ENCODE assay signal across 1 cellular context in genomic region chr1:145985502-145986439, GRCh38.
TF ChIP-seq lines count a peak whose summit lies in the region.

No MANE protein-coding gene starts in this region.

TF ChIP-seq in HepG2, 621 proteins besides CTCF, POLR2A, EP300 and RAD21 (continued from another document and continues in another):
- TF ChIP-seq ZBTB43 (CRISPR knock-in tag; conservative IDR thresholded peaks at IDR 0.05) (no peak), ZSCAN21 (CRISPR knock-in tag; IDR thresholded peaks at IDR 0.05; ENCODE audit: borderline replicate concordance) (no peak), TEAD3 (CRISPR knock-in tag; optimal IDR thresholded peaks at IDR 0.05; ENCODE audit: borderline replicate concordance) (peak; percentile 26), ZFP1 (CRISPR knock-in tag; IDR thresholded peaks at IDR 0.05) (no peak), ARID4A (CRISPR knock-in tag; IDR thresholded peaks at IDR 0.05; ENCODE audit: borderline replicate concordance) (peak; percentile 19; the same call in 1 of the 2 replicates), ESRRA (CRISPR knock-in tag; IDR thresholded peaks at IDR 0.05; ENCODE audit: low read depth) (no peak), NR2F1 (CRISPR knock-in tag; IDR thresholded peaks at IDR 0.05) (peak; percentile 24 to 43; a peak in 3 of 4 replicates), SKI (IDR thresholded peaks at IDR 0.05; ENCODE audit: partially characterized antibody) (no peak), MIXL1 (CRISPR knock-in tag; IDR thresholded peaks at IDR 0.05) (no peak), EED (CRISPR knock-in tag; IDR thresholded peaks at IDR 0.05) (no peak), ZNF687 (CRISPR knock-in tag; IDR thresholded peaks at IDR 0.05) (no peak), NFE2L1 (CRISPR knock-in tag; IDR thresholded peaks at IDR 0.05; ENCODE audit: borderline replicate concordance) (no peak), ZBTB4 (CRISPR knock-in tag; IDR thresholded peaks at IDR 0.05; ENCODE audit: borderline replicate concordance) (no peak), ZNF407 (CRISPR knock-in tag; IDR thresholded peaks at IDR 0.05; ENCODE audit: not compliant biosample characterization) (no peak), DMAP1 (CRISPR knock-in tag; IDR thresholded peaks at IDR 0.05) (no peak), CBX5 (CRISPR knock-in tag; IDR thresholded peaks at IDR 0.05; ENCODE audit: borderline replicate concordance) (no peak), MLLT10 (CRISPR knock-in tag; IDR thresholded peaks at IDR 0.05) (no peak), ZMAT5 (CRISPR knock-in tag; IDR thresholded peaks at IDR 0.05; ENCODE audit: borderline replicate concordance, low read depth) (no peak), RAD51 (IDR thresholded peaks at IDR 0.05; ENCODE audit: borderline replicate concordance) (no peak), ZNF713 (CRISPR knock-in tag; IDR thresholded peaks at IDR 0.05) (no peak), KLF9 (CRISPR knock-in tag; IDR thresholded peaks at IDR 0.05; ENCODE audit: low read depth) (no peak), FOSL1 (CRISPR knock-in tag; IDR thresholded peaks at IDR 0.05; ENCODE audit: borderline replicate concordance) (no peak), PPARG (CRISPR knock-in tag; conservative IDR thresholded peaks at IDR 0.05) (0 out of 2 replicates have a peak, but pooled peaks have one; percentile 11), ZNF17 (CRISPR knock-in tag; IDR thresholded peaks at IDR 0.05) (no peak), HIVEP1 (CRISPR knock-in tag; IDR thresholded peaks at IDR 0.05) (no peak), RBAK (CRISPR knock-in tag; IDR thresholded peaks at IDR 0.05) (no peak), ZMYM4 (CRISPR knock-in tag; IDR thresholded peaks at IDR 0.05) (no peak), DPF2 (CRISPR knock-in tag; IDR thresholded peaks at IDR 0.05; ENCODE audit: borderline replicate concordance, low read depth) (no peak), SOX13 (IDR thresholded peaks at IDR 0.05) (no peak), SOX13 (CRISPR knock-in tag; conservative IDR thresholded peaks at IDR 0.05 in 1 of 2, IDR thresholded peaks at IDR 0.05 in 1 of 2) (peak in 1 of 2 experiments; percentile 46; a peak in 1 of 4 replicates), ZNF780A (CRISPR knock-in tag; IDR thresholded peaks at IDR 0.05) (no peak), RORA (CRISPR knock-in tag; IDR thresholded peaks at IDR 0.05) (no peak), MAFK (conservative IDR thresholded peaks at IDR 0.05 in 1 of 2, IDR thresholded peaks at IDR 0.05 in 1 of 2; ENCODE audit: low read length in 2 of 2) (no peak), RXRB (CRISPR knock-in tag; IDR thresholded peaks at IDR 0.05; ENCODE audit: borderline replicate concordance) (peak; percentile 80), ZNF451 (CRISPR knock-in tag; IDR thresholded peaks at IDR 0.05) (no peak), PRDM4 (CRISPR knock-in tag; IDR thresholded peaks at IDR 0.05; ENCODE audit: borderline replicate concordance) (no peak)
